13 cellular contexts compared by ENCODE assay signal in the genomic region with DNA sequence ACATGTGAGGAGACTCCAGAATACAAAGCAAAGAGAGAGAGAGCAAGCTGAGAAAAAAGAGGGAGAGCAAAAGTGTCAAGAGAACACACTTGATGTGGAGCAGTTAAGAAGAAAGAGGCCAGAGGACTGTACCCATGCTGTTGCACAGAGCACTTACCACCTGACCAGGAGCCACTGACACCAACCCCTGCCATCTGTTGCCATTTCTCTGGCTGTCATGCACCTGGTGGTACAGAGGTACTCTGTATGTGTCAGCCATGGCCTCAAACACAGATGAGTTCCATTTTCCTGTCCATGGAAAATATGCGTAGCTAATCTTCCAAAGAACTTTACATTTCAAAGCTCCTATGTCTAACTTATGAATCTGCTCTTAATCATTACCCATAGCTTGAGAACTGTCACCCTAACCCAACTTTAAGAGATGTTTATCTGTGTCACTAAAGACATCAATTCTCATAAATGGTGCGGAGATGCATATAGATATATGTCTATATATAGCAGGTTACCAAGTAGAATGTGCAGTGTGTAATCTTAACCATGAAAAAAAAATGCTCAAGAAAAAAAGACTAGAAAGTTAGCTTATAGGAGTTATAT. TPM values are rescaled to one million over a fixed set of nuclear protein-coding genes. Genes with fewer than 3 reads are reported as not detected.
DNase-seq lines count a peak whose midpoint lies in the region; ATAC-seq and TF ChIP-seq lines count a peak whose summit lies in the region.
"Had no signal": no experiment of that assay in that cellular context is flagged by ENCODE, and none has a peak within 500 bp of the region (broad histone marks: within the 10 kb centered on the region; RNA-seq: fewer than 3 reads in every experiment).

No MANE protein-coding gene starts in this region.

- DNase-seq in DND-41 (peak; percentile 46), LoVo (ENCODE audit: low spot score) (no peak), posterior cingulate gyrus (no peak), head of caudate nucleus (no peak)
- no peak for DNase-seq in activated naive CD8-positive, alpha-beta T cell treated with anti-CD3 and anti-CD28 coated beads for 36 hours
- DNase-seq: COR-L47, MG63, nucleus accumbens, tibial artery had no signal

- no peak for TF ChIP-seq CTCF in DND-41 (IDR thresholded peaks at IDR 0.05; ENCODE audit: borderline replicate concordance, extremely low read depth, low read length, poor library complexity, severe bottlenecking)
- TF ChIP-seq CTCF in nephron (IDR thresholded peaks at IDR 0.05; ENCODE audit: unreplicated experiment in 3 of 3) = no peak

- peaks cover 7 to 10% (median 8%) of the 10 kb centered on the region in 10 experiments; a peak in 14 of 20 replicates for H3K4me1 ChIP-seq in BLaER1 treated with 17β-estradiol and CSF1 and Interleukin-3, amounts not matched to agents 10 nM and 100 nM
- peaks cover 41% of the 10 kb centered on the region for H3K4me1 ChIP-seq in DND-41 (ENCODE audit: insufficient read depth, low read length)
- H3K4me1 ChIP-seq: tibial artery had no signal

- no peaks in the 10 kb centered on the region for H4K20me1 ChIP-seq in BLaER1 treated with 17β-estradiol and CSF1 and Interleukin-3, amounts not matched to agents 10 nM and 100 nM
- no peaks in the 10 kb centered on the region for H4K20me1 ChIP-seq in DND-41 (ENCODE audit: insufficient read depth, low read length)

- no peak overlapping the region for H3K4me3 ChIP-seq in BLaER1 treated with 17β-estradiol and CSF1 and Interleukin-3, amounts not matched to agents 10 nM and 100 nM
- peak overlapping the region in 1 of 2 experiments; percentile 45; a peak in 2 of 4 replicates for H3K4me3 ChIP-seq in DND-41 (ENCODE audit: low read depth in 1 of 2, low read length in 2 of 2)
- H3K4me3 ChIP-seq: MG63, tibial artery had no signal

- peak; percentile 66 for ATAC-seq in DND-41 (ENCODE audit: insufficient read depth, low read depth)
- no peak for ATAC-seq in HG03442 (IDR thresholded peaks at IDR 0.05; ENCODE audit: unreplicated experiment)

- no peaks in the 10 kb centered on the region for H3K36me3 ChIP-seq in BLaER1 treated with 17β-estradiol and CSF1 and Interleukin-3, amounts not matched to agents 10 nM and 100 nM
- H3K36me3 ChIP-seq in DND-41 (ENCODE audit: insufficient read depth, low read length) = no peaks in the 10 kb centered on the region
- H3K36me3 ChIP-seq: MG63, tibial artery had no signal

- H2AFZ ChIP-seq in DND-41 (ENCODE audit: low read depth, low read length) = peak overlapping the region; percentile 92

- H3K27me3 Mint-ChIP-seq in activated naive CD8-positive, alpha-beta T cell treated with anti-CD3 and anti-CD28 coated beads for 36 hours = no peaks in the 10 kb centered on the region
- H3K27me3 Mint-ChIP-seq in nephron (ENCODE audit: low read depth) = peaks cover 6% of the 10 kb centered on the region

- peak overlapping the region; percentile 55 for H3K4me3 Mint-ChIP-seq in activated naive CD8-positive, alpha-beta T cell treated with anti-CD3 and anti-CD28 coated beads for 36 hours
- no peak overlapping the region for H3K4me3 Mint-ChIP-seq in nephron
- H3K4me3 Mint-ChIP-seq: brain had no signal

- peaks cover 14 to 24% (median 18%) of the 10 kb centered on the region in 11 experiments for H3K9me3 ChIP-seq in BLaER1 treated with 17β-estradiol and CSF1 and Interleukin-3, amounts not matched to agents 10 nM and 100 nM (replicated peaks in 1 of 11)
- H3K9me3 ChIP-seq in DND-41 (ENCODE audit: insufficient read depth, low read length, severe bottlenecking) = peaks cover 4% of the 10 kb centered on the region
- H3K9me3 ChIP-seq: tibial artery had no signal

- peaks cover 20% of the 10 kb centered on the region for H3K4me1 Mint-ChIP-seq in activated naive CD8-positive, alpha-beta T cell treated with anti-CD3 and anti-CD28 coated beads for 36 hours
- peaks cover 9% of the 10 kb centered on the region for H3K4me1 Mint-ChIP-seq in nephron
- H3K4me1 Mint-ChIP-seq: brain had no signal

- peaks cover 14% of the 10 kb centered on the region for H3K9me3 Mint-ChIP-seq in activated naive CD8-positive, alpha-beta T cell treated with anti-CD3 and anti-CD28 coated beads for 36 hours
- peaks cover 4% of the 10 kb centered on the region for H3K9me3 Mint-ChIP-seq in nephron

- peak overlapping the region; percentile 0 to 59 (median 33); a peak in 16 of 22 replicates for H3K4me2 ChIP-seq in BLaER1 treated with 17β-estradiol and CSF1 and Interleukin-3, amounts not matched to agents 10 nM and 100 nM
- H3K4me2 ChIP-seq in DND-41 (ENCODE audit: insufficient read depth, low read length) = peak overlapping the region; percentile 65

- no peaks in the 10 kb centered on the region for H3K27me3 ChIP-seq in BLaER1 treated with 17β-estradiol and CSF1 and Interleukin-3, amounts not matched to agents 10 nM and 100 nM
- H3K27me3 ChIP-seq in DND-41 (ENCODE audit: insufficient read depth, low read length, poor library complexity) = no peaks in the 10 kb centered on the region
- H3K27me3 ChIP-seq: MG63, tibial artery had no signal

- H3K27ac Mint-ChIP-seq in activated naive CD8-positive, alpha-beta T cell treated with anti-CD3 and anti-CD28 coated beads for 36 hours = peak overlapping the region; percentile 22
- peak overlapping the region; percentile 64 to 95 (median 76) for H3K27ac Mint-ChIP-seq in nephron

- H3K27ac ChIP-seq in BLaER1 treated with 17β-estradiol and CSF1 and Interleukin-3, amounts not matched to agents 10 nM and 100 nM = no peak overlapping the region; a peak in 1 of 22 replicates
- H3K27ac ChIP-seq in DND-41 (ENCODE audit: low read length) = peak overlapping the region; percentile 91
- H3K27ac ChIP-seq: tibial artery had no signal

- H3K79me2 ChIP-seq in DND-41 (ENCODE audit: insufficient read depth, low read length) = no peaks in the 10 kb centered on the region

- intact Hi-C loops in posterior cingulate gyrus (cut with DNase I) = no loop called here
- intact Hi-C loops in head of caudate nucleus (cut with DNase I) = no loop called here

- peaks cover 6% of the 10 kb centered on the region for H3K36me3 Mint-ChIP-seq in activated naive CD8-positive, alpha-beta T cell treated with anti-CD3 and anti-CD28 coated beads for 36 hours
- H3K36me3 Mint-ChIP-seq in nephron (ENCODE audit: low read depth) = no peaks in the 10 kb centered on the region
- H3K36me3 Mint-ChIP-seq: brain had no signal

- H3K9ac ChIP-seq in BLaER1 treated with 17β-estradiol and CSF1 and Interleukin-3, amounts not matched to agents 10 nM and 100 nM = no peak overlapping the region
- peak overlapping the region; percentile 48 for H3K9ac ChIP-seq in DND-41 (ENCODE audit: low read depth, low read length)

RNA-seq across cellular contexts. Expression of a gene that starts 32.7 kb away (rescaled TPM):
- total RNA-seq in activated naive CD8-positive, alpha-beta T cell treated with anti-CD3 and anti-CD28 coated beads for 36 hours = 10 to 100 TPM; 33.3 to 33.7 TPM
